Comparison of ENCODE assay signal across 2 cellular contexts in genomic region chr5:53431665-53432064, GRCh38.
TF ChIP-seq lines count a peak whose summit lies in the region.

No MANE protein-coding gene starts in this region.

TF ChIP-seq in SK-N-SH, 30 proteins besides CTCF, POLR2A, EP300 and RAD21:
- TF ChIP-seq, protein P1, sequence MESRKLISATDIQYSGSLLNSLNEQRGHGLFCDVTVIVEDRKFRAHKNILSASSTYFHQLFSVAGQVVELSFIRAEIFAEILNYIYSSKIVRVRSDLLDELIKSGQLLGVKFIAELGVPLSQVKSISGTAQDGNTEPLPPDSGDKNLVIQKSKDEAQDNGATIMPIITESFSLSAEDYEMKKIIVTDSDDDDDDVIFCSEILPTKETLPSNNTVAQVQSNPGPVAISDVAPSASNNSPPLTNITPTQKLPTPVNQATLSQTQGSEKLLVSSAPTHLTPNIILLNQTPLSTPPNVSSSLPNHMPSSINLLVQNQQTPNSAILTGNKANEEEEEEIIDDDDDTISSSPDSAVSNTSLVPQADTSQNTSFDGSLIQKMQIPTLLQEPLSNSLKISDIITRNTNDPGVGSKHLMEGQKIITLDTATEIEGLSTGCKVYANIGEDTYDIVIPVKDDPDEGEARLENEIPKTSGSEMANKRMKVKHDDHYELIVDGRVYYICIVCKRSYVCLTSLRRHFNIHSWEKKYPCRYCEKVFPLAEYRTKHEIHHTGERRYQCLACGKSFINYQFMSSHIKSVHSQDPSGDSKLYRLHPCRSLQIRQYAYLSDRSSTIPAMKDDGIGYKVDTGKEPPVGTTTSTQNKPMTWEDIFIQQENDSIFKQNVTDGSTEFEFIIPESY (IDR thresholded peaks at IDR 0.05; ENCODE audit: borderline replicate concordance, low read depth) = no peak
- TF ChIP-seq TCF12 (IDR thresholded peaks at IDR 0.05) (peak; percentile 82), MAX (IDR thresholded peaks at IDR 0.05; ENCODE audit: low read depth) (0 out of 2 replicates have a peak, but pooled peaks have one; percentile 42), MEF2A (IDR thresholded peaks at IDR 0.05; ENCODE audit: borderline replicate concordance, low read depth) (no peak), TEAD4 (IDR thresholded peaks at IDR 0.05; ENCODE audit: borderline replicate concordance, insufficient read depth) (no peak), ELF1 (IDR thresholded peaks at IDR 0.05) (no peak), POLR2AphosphoS5 (IDR thresholded peaks at IDR 0.05; ENCODE audit: low read depth, low read length) (no peak), FOSL2 (IDR thresholded peaks at IDR 0.05; ENCODE audit: borderline replicate concordance, low read depth) (peak; percentile 26; the same call in 1 of the 2 replicates), IRF3 (IDR thresholded peaks at IDR 0.05; ENCODE audit: low read depth, low read length) (no peak), GABPA (IDR thresholded peaks at IDR 0.05; ENCODE audit: low read depth) (no peak), EZH2phosphoT487 (IDR thresholded peaks at IDR 0.05; ENCODE audit: borderline replicate concordance, low read depth) (no peak), YY1 (IDR thresholded peaks at IDR 0.05; ENCODE audit: low read depth) (no peak)
- TF ChIP-seq, protein P2, sequence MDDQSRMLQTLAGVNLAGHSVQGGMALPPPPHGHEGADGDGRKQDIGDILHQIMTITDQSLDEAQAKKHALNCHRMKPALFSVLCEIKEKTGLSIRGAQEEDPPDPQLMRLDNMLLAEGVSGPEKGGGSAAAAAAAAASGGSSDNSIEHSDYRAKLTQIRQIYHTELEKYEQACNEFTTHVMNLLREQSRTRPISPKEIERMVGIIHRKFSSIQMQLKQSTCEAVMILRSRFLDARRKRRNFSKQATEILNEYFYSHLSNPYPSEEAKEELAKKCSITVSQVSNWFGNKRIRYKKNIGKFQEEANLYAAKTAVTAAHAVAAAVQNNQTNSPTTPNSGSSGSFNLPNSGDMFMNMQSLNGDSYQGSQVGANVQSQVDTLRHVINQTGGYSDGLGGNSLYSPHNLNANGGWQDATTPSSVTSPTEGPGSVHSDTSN (IDR thresholded peaks at IDR 0.05) = no peak

TF ChIP-seq in H1, 55 proteins besides CTCF, POLR2A, EP300 and RAD21:
- TF ChIP-seq CBX8 (IDR thresholded peaks at IDR 0.05; ENCODE audit: borderline replicate concordance, low read depth, low read length) (no peak), BACH1 (IDR thresholded peaks at IDR 0.05; ENCODE audit: low read length) (no peak), RXRA (IDR thresholded peaks at IDR 0.05; ENCODE audit: insufficient read depth, low read depth, low read length) (no peak), RBBP5 (IDR thresholded peaks at IDR 0.05; ENCODE audit: borderline replicate concordance, low read depth, low read length) (no peak), CTBP2 (IDR thresholded peaks at IDR 0.05; ENCODE audit: borderline replicate concordance, insufficient read depth, insufficient read length, low read length) (no peak), GABPA (IDR thresholded peaks at IDR 0.05; ENCODE audit: borderline replicate concordance, insufficient read depth, low read length) (no peak), ASH2L (IDR thresholded peaks at IDR 0.05; ENCODE audit: low read length) (no peak), JUND (IDR thresholded peaks at IDR 0.05; ENCODE audit: low read length) (no peak), FOSL1 (IDR thresholded peaks at IDR 0.05; ENCODE audit: insufficient read depth, low read depth, low read length) (no peak), TAF1 (IDR thresholded peaks at IDR 0.05; ENCODE audit: low read depth, low read length) (no peak), MAX (IDR thresholded peaks at IDR 0.05) (no peak), RNF2 (IDR thresholded peaks at IDR 0.05; ENCODE audit: borderline replicate concordance, low read depth, low read length, missing control alignments, poor library complexity, severe bottlenecking) (no peak)
- TF ChIP-seq, protein P3, sequence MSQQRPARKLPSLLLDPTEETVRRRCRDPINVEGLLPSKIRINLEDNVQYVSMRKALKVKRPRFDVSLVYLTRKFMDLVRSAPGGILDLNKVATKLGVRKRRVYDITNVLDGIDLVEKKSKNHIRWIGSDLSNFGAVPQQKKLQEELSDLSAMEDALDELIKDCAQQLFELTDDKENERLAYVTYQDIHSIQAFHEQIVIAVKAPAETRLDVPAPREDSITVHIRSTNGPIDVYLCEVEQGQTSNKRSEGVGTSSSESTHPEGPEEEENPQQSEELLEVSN (IDR thresholded peaks at IDR 0.05) = no peak
- TF ChIP-seq, protein P4, sequence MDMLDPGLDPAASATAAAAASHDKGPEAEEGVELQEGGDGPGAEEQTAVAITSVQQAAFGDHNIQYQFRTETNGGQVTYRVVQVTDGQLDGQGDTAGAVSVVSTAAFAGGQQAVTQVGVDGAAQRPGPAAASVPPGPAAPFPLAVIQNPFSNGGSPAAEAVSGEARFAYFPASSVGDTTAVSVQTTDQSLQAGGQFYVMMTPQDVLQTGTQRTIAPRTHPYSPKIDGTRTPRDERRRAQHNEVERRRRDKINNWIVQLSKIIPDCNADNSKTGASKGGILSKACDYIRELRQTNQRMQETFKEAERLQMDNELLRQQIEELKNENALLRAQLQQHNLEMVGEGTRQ (IDR thresholded peaks at IDR 0.05; ENCODE audit: low read length) = no peak
TF ChIP-seq in H1: peak in this region for 0.
